In genomic region chr10:30027057-30028005, GRCh38 we compare ENCODE assay signal across 1 cellular context.
A peak's percentile ranks its signal among the peaks of the same experiment; 100 is the strongest.
TF ChIP-seq lines count a peak whose summit lies in the region.

No MANE protein-coding gene starts in this region.

TF ChIP-seq in GM12878, 131 proteins besides CTCF, POLR2A, EP300 and RAD21 (continued from another document):
- TF ChIP-seq, protein P1, sequence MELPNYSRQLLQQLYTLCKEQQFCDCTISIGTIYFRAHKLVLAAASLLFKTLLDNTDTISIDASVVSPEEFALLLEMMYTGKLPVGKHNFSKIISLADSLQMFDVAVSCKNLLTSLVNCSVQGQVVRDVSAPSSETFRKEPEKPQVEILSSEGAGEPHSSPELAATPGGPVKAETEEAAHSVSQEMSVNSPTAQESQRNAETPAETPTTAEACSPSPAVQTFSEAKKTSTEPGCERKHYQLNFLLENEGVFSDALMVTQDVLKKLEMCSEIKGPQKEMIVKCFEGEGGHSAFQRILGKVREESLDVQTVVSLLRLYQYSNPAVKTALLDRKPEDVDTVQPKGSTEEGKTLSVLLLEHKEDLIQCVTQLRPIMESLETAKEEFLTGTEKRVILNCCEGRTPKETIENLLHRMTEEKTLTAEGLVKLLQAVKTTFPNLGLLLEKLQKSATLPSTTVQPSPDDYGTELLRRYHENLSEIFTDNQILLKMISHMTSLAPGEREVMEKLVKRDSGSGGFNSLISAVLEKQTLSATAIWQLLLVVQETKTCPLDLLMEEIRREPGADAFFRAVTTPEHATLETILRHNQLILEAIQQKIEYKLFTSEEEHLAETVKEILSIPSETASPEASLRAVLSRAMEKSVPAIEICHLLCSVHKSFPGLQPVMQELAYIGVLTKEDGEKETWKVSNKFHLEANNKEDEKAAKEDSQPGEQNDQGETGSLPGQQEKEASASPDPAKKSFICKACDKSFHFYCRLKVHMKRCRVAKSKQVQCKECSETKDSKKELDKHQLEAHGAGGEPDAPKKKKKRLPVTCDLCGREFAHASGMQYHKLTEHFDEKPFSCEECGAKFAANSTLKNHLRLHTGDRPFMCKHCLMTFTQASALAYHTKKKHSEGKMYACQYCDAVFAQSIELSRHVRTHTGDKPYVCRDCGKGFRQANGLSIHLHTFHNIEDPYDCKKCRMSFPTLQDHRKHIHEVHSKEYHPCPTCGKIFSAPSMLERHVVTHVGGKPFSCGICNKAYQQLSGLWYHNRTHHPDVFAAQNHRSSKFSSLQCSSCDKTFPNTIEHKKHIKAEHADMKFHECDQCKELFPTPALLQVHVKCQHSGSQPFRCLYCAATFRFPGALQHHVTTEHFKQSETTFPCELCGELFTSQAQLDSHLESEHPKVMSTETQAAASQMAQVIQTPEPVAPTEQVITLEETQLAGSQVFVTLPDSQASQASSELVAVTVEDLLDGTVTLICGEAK (IDR thresholded peaks at IDR 0.05; ENCODE audit: borderline replicate concordance): no peak
- TF ChIP-seq TCF3 (IDR thresholded peaks at IDR 0.05; ENCODE audit: borderline replicate concordance, insufficient read depth, low read depth, low read length) (0 out of 2 replicates have a peak, but pooled peaks have one; percentile 32), RUNX3 (IDR thresholded peaks at IDR 0.05; ENCODE audit: low read length) (peak; percentile 52; the same call in 1 of the 2 replicates), GATAD2B (conservative IDR thresholded peaks at IDR 0.05; ENCODE audit: low read depth) (no peak), SRF (IDR thresholded peaks at IDR 0.05; ENCODE audit: low read depth in 2 of 2, low read length in 2 of 2) (no peak), IKZF1 (conservative IDR thresholded peaks at IDR 0.05) (peak; percentile 37), ZNF274 (IDR thresholded peaks at IDR 0.05; ENCODE audit: insufficient read depth, insufficient read length) (no peak), SMC3 (IDR thresholded peaks at IDR 0.05; ENCODE audit: borderline replicate concordance, low read length) (no peak), ETV6 (conservative IDR thresholded peaks at IDR 0.05 in 1 of 2, IDR thresholded peaks at IDR 0.05 in 1 of 2; ENCODE audit: borderline replicate concordance in 1 of 2, low read depth in 1 of 2) (peak in 1 of 2 experiments; percentile 90; a peak in 2 of 4 replicates), STAT1 (conservative IDR thresholded peaks at IDR 0.05) (no peak), SREBF2 (IDR thresholded peaks at IDR 0.05; ENCODE audit: low read length) (no peak), NR2F1 (conservative IDR thresholded peaks at IDR 0.05) (no peak), RAD51 (IDR thresholded peaks at IDR 0.05) (no peak), CBX5 (IDR thresholded peaks at IDR 0.05; ENCODE audit: low read depth) (0 out of 2 replicates have a peak, but pooled peaks have one; percentile 46), EGR1 (IDR thresholded peaks at IDR 0.05; ENCODE audit: borderline replicate concordance in 1 of 2, low read depth in 2 of 2, low read length in 2 of 2) (peak in 1 of 2 experiments; percentile 45; a peak in 1 of 3 replicates), JUND (IDR thresholded peaks at IDR 0.05; ENCODE audit: low read depth, low read length) (no peak), CREM (IDR thresholded peaks at IDR 0.05; ENCODE audit: low read depth) (0 out of 2 replicates have a peak, but pooled peaks have one; percentile 11), BHLHE40 (IDR thresholded peaks at IDR 0.05; ENCODE audit: borderline replicate concordance in 1 of 2, low read depth in 2 of 2, low read length in 1 of 2) (peak; percentile 15 to 26; a peak in 1 of 4 replicates), POU2F2 (IDR thresholded peaks at IDR 0.05; ENCODE audit: borderline replicate concordance, low read depth, low read length) (no peak), CBFB (IDR thresholded peaks at IDR 0.05; ENCODE audit: low read depth) (no peak), ATF3 (IDR thresholded peaks at IDR 0.05; ENCODE audit: borderline replicate concordance, extremely low read depth, low read depth, low read length) (no peak), MTA2 (IDR thresholded peaks at IDR 0.05; ENCODE audit: low read depth) (no peak)
- TF ChIP-seq, protein P2, sequence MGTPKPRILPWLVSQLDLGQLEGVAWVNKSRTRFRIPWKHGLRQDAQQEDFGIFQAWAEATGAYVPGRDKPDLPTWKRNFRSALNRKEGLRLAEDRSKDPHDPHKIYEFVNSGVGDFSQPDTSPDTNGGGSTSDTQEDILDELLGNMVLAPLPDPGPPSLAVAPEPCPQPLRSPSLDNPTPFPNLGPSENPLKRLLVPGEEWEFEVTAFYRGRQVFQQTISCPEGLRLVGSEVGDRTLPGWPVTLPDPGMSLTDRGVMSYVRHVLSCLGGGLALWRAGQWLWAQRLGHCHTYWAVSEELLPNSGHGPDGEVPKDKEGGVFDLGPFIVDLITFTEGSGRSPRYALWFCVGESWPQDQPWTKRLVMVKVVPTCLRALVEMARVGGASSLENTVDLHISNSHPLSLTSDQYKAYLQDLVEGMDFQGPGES (IDR thresholded peaks at IDR 0.05): no peak
- TF ChIP-seq, protein P3, sequence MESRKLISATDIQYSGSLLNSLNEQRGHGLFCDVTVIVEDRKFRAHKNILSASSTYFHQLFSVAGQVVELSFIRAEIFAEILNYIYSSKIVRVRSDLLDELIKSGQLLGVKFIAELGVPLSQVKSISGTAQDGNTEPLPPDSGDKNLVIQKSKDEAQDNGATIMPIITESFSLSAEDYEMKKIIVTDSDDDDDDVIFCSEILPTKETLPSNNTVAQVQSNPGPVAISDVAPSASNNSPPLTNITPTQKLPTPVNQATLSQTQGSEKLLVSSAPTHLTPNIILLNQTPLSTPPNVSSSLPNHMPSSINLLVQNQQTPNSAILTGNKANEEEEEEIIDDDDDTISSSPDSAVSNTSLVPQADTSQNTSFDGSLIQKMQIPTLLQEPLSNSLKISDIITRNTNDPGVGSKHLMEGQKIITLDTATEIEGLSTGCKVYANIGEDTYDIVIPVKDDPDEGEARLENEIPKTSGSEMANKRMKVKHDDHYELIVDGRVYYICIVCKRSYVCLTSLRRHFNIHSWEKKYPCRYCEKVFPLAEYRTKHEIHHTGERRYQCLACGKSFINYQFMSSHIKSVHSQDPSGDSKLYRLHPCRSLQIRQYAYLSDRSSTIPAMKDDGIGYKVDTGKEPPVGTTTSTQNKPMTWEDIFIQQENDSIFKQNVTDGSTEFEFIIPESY (IDR thresholded peaks at IDR 0.05): no peak
TF ChIP-seq in GM12878: peak in this region for 8.
